10 cellular contexts compared by ENCODE assay signal in genomic region chr11:75733346-75734107, GRCh38. TPM values are rescaled to one million over a fixed set of nuclear protein-coding genes. Genes with fewer than 3 reads are reported as not detected.
DNase-seq lines count a peak whose midpoint lies in the region; TF ChIP-seq lines count a peak whose summit lies in the region.
"Had no signal": no experiment of that assay in that cellular context is flagged by ENCODE, and none has a peak within 500 bp of the region (broad histone marks: within the 10 kb centered on the region; RNA-seq: fewer than 3 reads in every experiment).

No MANE protein-coding gene starts in this region.

- no peak overlapping the region for H3K27ac Mint-ChIP-seq in type B pancreatic cell

- in situ Hi-C loops in mammary epithelial cell (cut with MboI; ENCODE audit: low sequenced_read_pairs in 2 of 2): no loop called here

- H3K4me3 Mint-ChIP-seq in type B pancreatic cell: no peak overlapping the region

- H3K9me3 Mint-ChIP-seq in type B pancreatic cell: no peaks in the 10 kb centered on the region

- DNase-seq in mammary epithelial cell: peak; percentile 25
- no peak for DNase-seq in breast epithelium (ENCODE audit: low spot score in 2 of 2)
- peak; percentile 90 to 95 for DNase-seq in SJCRH30
- DNase-seq in type B pancreatic cell (ENCODE audit: extremely low spot score, unreplicated experiment): peak; percentile 57
- DNase-seq in foreskin fibroblast: no peak
- DNase-seq in HK-2 (ENCODE audit: unreplicated experiment): no peak
- DNase-seq in OCI-M2 (lab: John Stamatoyannopoulos, UW; ENCODE audit: unreplicated experiment): no peak

- BruUV-seq in mammary epithelial cell (replicated peaks; lab: Mats Ljungman, UMichigan): no TSS peak

- H3K36me3 ChIP-seq in mammary epithelial cell (ENCODE audit: insufficient read depth, low read length): no peaks in the 10 kb centered on the region
- H3K36me3 ChIP-seq in breast epithelium: no peaks in the 10 kb centered on the region
- no peaks in the 10 kb centered on the region for H3K36me3 ChIP-seq in SJCRH30
- peaks cover 0 to 14% (median 11%) of the 10 kb centered on the region in 4 donors for H3K36me3 ChIP-seq in liver (ENCODE audit: control insufficient read depth in 4 of 4, insufficient read depth in 3 of 4, low read depth in 1 of 4, low read length in 3 of 4)
- H3K36me3 ChIP-seq: SJSA1 had no signal

- CTCF ChIA-PET in mammary epithelial cell (lab: Charles Lee; ENCODE audit: low non-redundant PET): no interaction called here

- H3K27me3 Mint-ChIP-seq in type B pancreatic cell: no peaks in the 10 kb centered on the region

- H3K9me3 ChIP-seq in mammary epithelial cell (replicated peaks; ENCODE audit: insufficient read depth, low read length) (no peaks in the 10 kb centered on the region), breast epithelium (no peaks in the 10 kb centered on the region), SJCRH30 (replicated peaks) (no peaks in the 10 kb centered on the region), liver (ENCODE audit: control insufficient read depth in 4 of 4, low read length in 3 of 4) (no peaks in the 10 kb centered on the region)
- H3K9me3 ChIP-seq: SJSA1 had no signal

- no peaks in the 10 kb centered on the region for H3K36me3 Mint-ChIP-seq in type B pancreatic cell

- H3K4me2 ChIP-seq in mammary epithelial cell (ENCODE audit: insufficient read depth, low read depth, low read length): no peak overlapping the region
- H3K4me2 ChIP-seq: KMS-11 had no signal

- dilution Hi-C loops in mammary epithelial cell (cut with HindIII; ENCODE audit: low sequenced_read_pairs): no loop called here

- TF ChIP-seq POLR2A in breast epithelium (IDR thresholded peaks at IDR 0.05): no peak

- no peaks in the 10 kb centered on the region for H4K20me1 ChIP-seq in mammary epithelial cell (ENCODE audit: insufficient read depth, low read length)

- H3K27me3 ChIP-seq in mammary epithelial cell (ENCODE audit: insufficient read depth, low read length) (no peaks in the 10 kb centered on the region), breast epithelium (no peaks in the 10 kb centered on the region), SJCRH30 (no peaks in the 10 kb centered on the region), liver (ENCODE audit: control insufficient read depth in 4 of 4, insufficient read depth in 4 of 4, low read length in 3 of 4) (no peaks in the 10 kb centered on the region)
- H3K27me3 ChIP-seq: SJSA1 had no signal

- TF ChIP-seq CTCF in mammary epithelial cell (conservative IDR thresholded peaks at IDR 0.05 in 1 of 2, IDR thresholded peaks at IDR 0.05 in 1 of 2; ENCODE audit: extremely low read depth in 1 of 2, insufficient read depth in 1 of 2, low read depth in 1 of 2, low read length in 2 of 2) (no peak), breast epithelium (IDR thresholded peaks at IDR 0.05) (no peak), liver (IDR thresholded peaks at IDR 0.05; ENCODE audit: low read depth, low read length, missing input control) (no peak), type B pancreatic cell (conservative IDR thresholded peaks at IDR 0.05) (no peak), foreskin fibroblast (IDR thresholded peaks at IDR 0.05; ENCODE audit: low read depth, low read length) (no peak)

- H3K27ac ChIP-seq in mammary epithelial cell (ENCODE audit: insufficient read depth, low read depth, low read length): no peak overlapping the region
- no peak overlapping the region for H3K27ac ChIP-seq in breast epithelium
- H3K27ac ChIP-seq in SJCRH30: peak overlapping the region; percentile 89
- peak overlapping the region in 1 of 2 donors; percentile 69 for H3K27ac ChIP-seq in liver (ENCODE audit: low read depth in 1 of 2, low read length in 2 of 2)
- H3K27ac ChIP-seq: KMS-11, SJSA1 had no signal

- H2AFZ ChIP-seq in mammary epithelial cell (ENCODE audit: low read depth, low read length): no peak overlapping the region

- TF ChIP-seq RAD21 in liver (IDR thresholded peaks at IDR 0.05): peak in 1 of 2 donors; percentile 40

- H3K4me1 ChIP-seq in mammary epithelial cell (ENCODE audit: insufficient read depth, low read length) (no peaks in the 10 kb centered on the region), breast epithelium (peaks cover 0 to 3% of the 10 kb centered on the region in 2 donors), SJCRH30 (peaks cover 29% of the 10 kb centered on the region), liver (ENCODE audit: control insufficient read depth in 4 of 4, insufficient read depth in 4 of 4, low read length in 3 of 4) (peaks cover 16 to 48% (median 38%) of the 10 kb centered on the region in 4 donors)
- H3K4me1 ChIP-seq: SJSA1 had no signal

- no peaks in the 10 kb centered on the region for H3K79me2 ChIP-seq in mammary epithelial cell (ENCODE audit: insufficient read depth, low read length)

- intact Hi-C loops in mammary epithelial cell (cut with micrococcal nuclease) (no loop called here), breast epithelium (cut with DNase I; ENCODE audit: low total_unique reads) (no loop called here)

- no peak overlapping the region for H3K9ac ChIP-seq in mammary epithelial cell (ENCODE audit: insufficient read depth, low read length)
- no peak overlapping the region for H3K9ac ChIP-seq in liver (ENCODE audit: low read depth in 1 of 2, low read length in 2 of 2)
- H3K9ac ChIP-seq: KMS-11 had no signal

- peaks cover 4% of the 10 kb centered on the region for H3K4me1 Mint-ChIP-seq in type B pancreatic cell (ENCODE audit: unreplicated experiment)

- WGBS in mammary epithelial cell (ENCODE audit: low coverage, missing lambda C conversion rate): 47% methylated on average over 3 of the region's 6 CpGs
- WGBS in liver: 78% methylated on average over 6 of the region's 6 CpGs

- H3K4me3 ChIP-seq in mammary epithelial cell (replicated peaks in 1 of 3; ENCODE audit: insufficient read depth in 1 of 3, low read depth in 2 of 3, low read length in 3 of 3) (no peak overlapping the region), breast epithelium (no peak overlapping the region), SJCRH30 (no peak overlapping the region), liver (ENCODE audit: low read depth in 1 of 3, low read length in 3 of 3) (no peak overlapping the region), foreskin fibroblast (ENCODE audit: low read depth in 1 of 2, low read length in 2 of 2) (no peak overlapping the region)
- H3K4me3 ChIP-seq: SJSA1 had no signal

TF ChIP-seq in liver, 16 proteins besides CTCF, POLR2A, EP300 and RAD21:
- peak; percentile 9 to 36 for TF ChIP-seq HNF4A (conservative IDR thresholded peaks at IDR 0.05)
- TF ChIP-seq, protein P1, sequence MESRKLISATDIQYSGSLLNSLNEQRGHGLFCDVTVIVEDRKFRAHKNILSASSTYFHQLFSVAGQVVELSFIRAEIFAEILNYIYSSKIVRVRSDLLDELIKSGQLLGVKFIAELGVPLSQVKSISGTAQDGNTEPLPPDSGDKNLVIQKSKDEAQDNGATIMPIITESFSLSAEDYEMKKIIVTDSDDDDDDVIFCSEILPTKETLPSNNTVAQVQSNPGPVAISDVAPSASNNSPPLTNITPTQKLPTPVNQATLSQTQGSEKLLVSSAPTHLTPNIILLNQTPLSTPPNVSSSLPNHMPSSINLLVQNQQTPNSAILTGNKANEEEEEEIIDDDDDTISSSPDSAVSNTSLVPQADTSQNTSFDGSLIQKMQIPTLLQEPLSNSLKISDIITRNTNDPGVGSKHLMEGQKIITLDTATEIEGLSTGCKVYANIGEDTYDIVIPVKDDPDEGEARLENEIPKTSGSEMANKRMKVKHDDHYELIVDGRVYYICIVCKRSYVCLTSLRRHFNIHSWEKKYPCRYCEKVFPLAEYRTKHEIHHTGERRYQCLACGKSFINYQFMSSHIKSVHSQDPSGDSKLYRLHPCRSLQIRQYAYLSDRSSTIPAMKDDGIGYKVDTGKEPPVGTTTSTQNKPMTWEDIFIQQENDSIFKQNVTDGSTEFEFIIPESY (IDR thresholded peaks at IDR 0.05): no peak
- TF ChIP-seq RXRA (IDR thresholded peaks at IDR 0.05): peak in 1 of 2 donors; percentile 19

RNA-seq across cellular contexts. Expression of gene MOGAT2, which starts 15.9 kb away (rescaled TPM):
- total RNA-seq in mammary epithelial cell: not detected
- polyA plus RNA-seq in mammary epithelial cell: not detected
- polyA minus RNA-seq in mammary epithelial cell: not detected
- total RNA-seq in breast epithelium: 1 to 10 TPM in 2 of 3 donors, under 1 TPM in 1; 0.32 to 7.3 (median 1.3) TPM
- total RNA-seq in SJCRH30 (2014; rRNA removed; shearing (Covaris generic)): 0.18 TPM in 1 of 2 replicates, not detected in the other
- 10 to 100 TPM in 1 of 2 donors, 1 to 10 TPM in 1; 1.0 to 92.4 TPM for total RNA-seq in liver
- 10 to 100 TPM; 24.3 to 50.9 TPM for polyA plus RNA-seq in liver
- 1.2 and 2.2 TPM in 2 replicates for total RNA-seq in type B pancreatic cell (ENCODE audit: low replicate concordance)
- total RNA-seq: SJSA1 had no signal

RNA-seq across cellular contexts. Expression of gene DGAT2, which starts 35.1 kb away (rescaled TPM):
- total RNA-seq in mammary epithelial cell (1 to 10 TPM; 2.0 to 2.6 TPM), breast epithelium (100 to 1,000 TPM in 1 of 3 donors, 10 to 100 TPM in 2; 26.2 to 134 (median 36.1) TPM), liver (100 to 1,000 TPM in 1 of 2 donors, 10 to 100 TPM in 1; 64.0 to 151 TPM), type B pancreatic cell (ENCODE audit: low replicate concordance) (5.9 and 11.2 TPM in 2 replicates)
- polyA plus RNA-seq in mammary epithelial cell (2.4 TPM), liver (100 to 1,000 TPM in 1 of 2 donors, 10 to 100 TPM in 1; 57.2 to 152 TPM)
- 0.72 TPM for polyA minus RNA-seq in mammary epithelial cell
- total RNA-seq in SJCRH30 (2014; rRNA removed; shearing (Covaris generic)): 0.67 and 1.3 TPM in 2 replicates
- total RNA-seq: SJSA1 had no signal

Comparison
In these comparisons a context has a peak if more than half of its experiments do, and no peak if none do; other contexts are left out.
1. DNase-seq: peak in mammary epithelial cell (single experiment), SJCRH30 (2 of 2) and type B pancreatic cell (single experiment); none in breast epithelium (0 of 2), foreskin fibroblast (0 of 2), HK-2 (single experiment) and OCI-M2 (single experiment).